13 cellular contexts compared by ENCODE assay signal in the genomic region with DNA sequence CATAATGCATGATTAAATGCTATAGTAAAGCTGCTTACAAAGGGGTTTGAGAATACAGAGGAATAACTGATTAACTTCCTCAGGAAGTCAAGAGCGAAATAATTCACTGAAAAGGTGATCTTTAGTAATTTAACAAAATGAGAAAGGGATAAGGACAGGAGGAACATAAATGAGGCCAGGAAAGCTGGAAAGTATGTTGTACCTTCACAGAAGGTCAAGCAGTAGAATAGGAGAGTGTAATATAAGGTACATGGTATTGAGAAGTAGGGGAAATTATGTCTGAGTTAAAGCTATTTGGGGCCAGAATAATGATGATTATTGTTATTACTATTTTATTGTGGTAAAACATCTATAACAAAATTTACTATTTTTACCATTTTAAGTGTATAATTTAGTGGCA.
"Had no signal": no experiment of that assay in that cellular context is flagged by ENCODE, and none has a peak within 500 bp of the region (broad histone marks: within the 10 kb centered on the region; RNA-seq: fewer than 3 reads in every experiment).

No MANE protein-coding gene starts in this region.

- H3K9me3 ChIP-seq: pancreas, SJSA1, transverse colon had no signal

- H3K36me3 ChIP-seq: brain microvascular endothelial cell, pancreas, SJSA1, transverse colon had no signal

- H3K27me3 ChIP-seq: brain microvascular endothelial cell, hepatocyte, pancreas, SJSA1, transverse colon had no signal

- H3K4me3 ChIP-seq: hepatocyte, pancreas, SJSA1, transverse colon had no signal

- H3K9me3 Mint-ChIP-seq: activated T-cell treated with anti-CD3 and anti-CD28 coated beads, Interleukin-2, amount 50 U/mL, for 4 hours had no signal

- H3K27ac ChIP-seq: brain microvascular endothelial cell, hepatocyte, pancreas, SJSA1, transverse colon had no signal

- H2AFZ ChIP-seq: hepatocyte had no signal

- DNase-seq: activated CD4-positive, alpha-beta T cell treated with anti-CD3 and anti-CD28 coated beads for 1 hour; activated naive CD4-positive, alpha-beta T cell; activated T-cell treated with anti-CD3 and anti-CD28 coated beads, Interleukin-2, amount 50 U/mL, for 4 hours; amygdala; brain microvascular endothelial cell; dermis blood vessel endothelial cell; pancreas; stimulated activated CD4-positive, alpha-beta T cell treated with anti-CD3 and anti-CD28 coated beads, Interleukin-4, amount 100 ng/mL, for 4 hours; substantia nigra; T-helper 9 cell; transverse colon had no signal

- H3K4me2 ChIP-seq: hepatocyte had no signal

- ATAC-seq: pancreas had no signal
